ENCODE assay signal across 11 cellular contexts in genomic region chr1:201715351-201715750, GRCh38.
A peak's percentile ranks its signal among the peaks of the same experiment; 100 is the strongest.
DNase-seq lines count a peak whose midpoint lies in the region; TF ChIP-seq lines count a peak whose summit lies in the region.
"Had no signal": no experiment of that assay in that cellular context is flagged by ENCODE, and none has a peak within 500 bp of the region (broad histone marks: within the 10 kb centered on the region; RNA-seq: fewer than 3 reads in every experiment).

No MANE protein-coding gene starts in this region.

- 89% methylated on average over 6 of the region's 6 CpGs for WGBS in suprapubic skin

- H3K4me1 ChIP-seq in OCI-LY3 (ENCODE audit: low read length) (peaks cover 56% of the 10 kb centered on the region), colonic mucosa (peaks cover 17% of the 10 kb centered on the region), muscle layer of duodenum (ENCODE audit: control insufficient read depth in 1 of 2, insufficient read depth in 2 of 2, low read length in 2 of 2) (peaks cover 28 to 80% of the 10 kb centered on the region in 2 donors), suprapubic skin (peaks cover 80% of the 10 kb centered on the region)

- H3K4me2 ChIP-seq in OCI-LY3 (ENCODE audit: low read length): peak overlapping the region; percentile 68

- H3K9ac ChIP-seq in OCI-LY3 (ENCODE audit: low read length) (no peak overlapping the region), colonic mucosa (ENCODE audit: low read depth in 2 of 2, low read length in 2 of 2) (peak overlapping the region in 1 of 2 donors; percentile 32)

- intact Hi-C loops in colonic mucosa (cut with DNase I): no loop called here

- no peaks in the 10 kb centered on the region for H4K20me1 ChIP-seq in OCI-LY3 (ENCODE audit: insufficient read depth, low read length)

- no peak overlapping the region for H2AFZ ChIP-seq in OCI-LY3 (ENCODE audit: low read depth, low read length)

- TF ChIP-seq CTCF in OCI-LY3 (IDR thresholded peaks at IDR 0.05; ENCODE audit: low read depth, low read length) (no peak), colonic mucosa (IDR thresholded peaks at IDR 0.05) (no peak), suprapubic skin (IDR thresholded peaks at IDR 0.05) (no peak)

- H3K4me3 ChIP-seq in OCI-LY3 (ENCODE audit: low read length) (peak overlapping the region; percentile 50), colonic mucosa (no peak overlapping the region), muscle layer of duodenum (ENCODE audit: low read depth in 1 of 2, low read length in 2 of 2) (no peak overlapping the region), suprapubic skin (no peak overlapping the region)

- H3K27ac ChIP-seq in OCI-LY3 (ENCODE audit: low read length): peak overlapping the region; percentile 44
- peak overlapping the region; percentile 87 for H3K27ac ChIP-seq in colonic mucosa
- peak overlapping the region; percentile 93 for H3K27ac ChIP-seq in muscle layer of duodenum (ENCODE audit: low read length)
- peak overlapping the region; percentile 88 for H3K27ac ChIP-seq in suprapubic skin

- no peaks in the 10 kb centered on the region for H3K79me2 ChIP-seq in OCI-LY3 (ENCODE audit: low read length)

- no peak for TF ChIP-seq EP300 in suprapubic skin (IDR thresholded peaks at IDR 0.05)

- H3K27me3 ChIP-seq in OCI-LY3 (ENCODE audit: low read depth, low read length): peaks cover 8% of the 10 kb centered on the region; the same call in 1 of the 2 replicates
- H3K27me3 ChIP-seq in colonic mucosa: no peaks in the 10 kb centered on the region
- H3K27me3 ChIP-seq in muscle layer of duodenum (ENCODE audit: low read depth, low read length): no peaks in the 10 kb centered on the region
- no peaks in the 10 kb centered on the region for H3K27me3 ChIP-seq in suprapubic skin

- H3K36me3 ChIP-seq in OCI-LY3 (replicated peaks; ENCODE audit: low read depth, low read length): no peaks in the 10 kb centered on the region
- no peaks in the 10 kb centered on the region for H3K36me3 ChIP-seq in colonic mucosa
- H3K36me3 ChIP-seq in muscle layer of duodenum (ENCODE audit: control insufficient read depth in 1 of 2, insufficient read depth in 2 of 2, low read length in 2 of 2): peaks cover 0 to 16% of the 10 kb centered on the region in 2 donors
- no peaks in the 10 kb centered on the region for H3K36me3 ChIP-seq in suprapubic skin

- no peaks in the 10 kb centered on the region for H3K9me3 ChIP-seq in OCI-LY3 (ENCODE audit: insufficient read depth, low read length)
- no peaks in the 10 kb centered on the region for H3K9me3 ChIP-seq in colonic mucosa
- H3K9me3 ChIP-seq in muscle layer of duodenum (ENCODE audit: control insufficient read depth in 1 of 2, low read length in 2 of 2): no peaks in the 10 kb centered on the region
- H3K9me3 ChIP-seq in suprapubic skin: no peaks in the 10 kb centered on the region

- DNase-seq in colonic mucosa: no peak
- DNase-seq in suprapubic skin (ENCODE audit: low spot score in 2 of 2): peak in 1 of 2 donors; percentile 56
- DNase-seq in retina: no peak
- no peak for DNase-seq in NCI-H526 (lab: John Stamatoyannopoulos, UW)
- DNase-seq in activated CD4-positive, alpha-beta T cell treated with anti-CD3 and anti-CD28 coated beads, Interleukin-2, amount 50 U/mL, for 4 hours: no peak
- DNase-seq in superior temporal gyrus (ENCODE audit: extremely low spot score): no peak
- DNase-seq: activated naive CD4-positive, alpha-beta T cell treated with Interleukin-2 at 50 U/mL for 16 hours; effector CD4-positive, alpha-beta T cell; NCI-H510A had no signal

- TF ChIP-seq POLR2A in suprapubic skin (IDR thresholded peaks at IDR 0.05): no peak
